Comparison of ENCODE assay signal across 1 cellular context in the genomic region with DNA sequence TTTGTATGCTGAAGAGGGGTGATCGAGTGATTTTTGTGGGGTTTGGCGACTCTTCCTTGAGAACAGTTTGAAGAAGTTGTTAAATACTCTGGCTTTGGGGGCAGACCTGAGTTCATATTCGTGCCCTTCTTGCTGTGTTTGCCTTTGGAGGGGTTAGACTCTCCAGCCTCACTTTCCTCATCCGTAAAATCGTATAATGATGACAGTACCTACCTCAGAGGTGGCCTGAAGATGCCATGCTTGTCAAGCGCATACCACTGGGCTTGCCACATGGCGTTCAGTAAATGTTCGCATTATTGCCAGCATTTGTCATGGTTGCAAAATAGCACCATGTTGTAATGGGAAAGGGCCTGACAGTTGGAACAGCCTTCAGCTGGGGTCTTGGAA.
A peak's percentile ranks its signal among the peaks of the same experiment; 100 is the strongest.
TF ChIP-seq lines count a peak whose summit lies in the region.

No MANE protein-coding gene starts in this region.

TF ChIP-seq in K562, 482 proteins besides CTCF, POLR2A, EP300 and RAD21 (continued from another document):
- TF ChIP-seq STAT5A (IDR thresholded peaks at IDR 0.05; ENCODE audit: borderline replicate concordance, low read length) (no peak), ZNF644 (tag; IDR thresholded peaks at IDR 0.05; ENCODE audit: low read depth) (no peak), CEBPB (tag; IDR thresholded peaks at IDR 0.05) (peak; percentile 51), KDM4B (IDR thresholded peaks at IDR 0.05; ENCODE audit: borderline replicate concordance in 2 of 2, low read depth in 1 of 2) (no peak), KAT7 (CRISPR knock-in tag; IDR thresholded peaks at IDR 0.05; ENCODE audit: borderline replicate concordance) (0 out of 2 replicates have a peak, but pooled peaks have one; percentile 52)
- TF ChIP-seq, protein P1, sequence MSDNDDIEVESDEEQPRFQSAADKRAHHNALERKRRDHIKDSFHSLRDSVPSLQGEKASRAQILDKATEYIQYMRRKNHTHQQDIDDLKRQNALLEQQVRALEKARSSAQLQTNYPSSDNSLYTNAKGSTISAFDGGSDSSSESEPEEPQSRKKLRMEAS (CRISPR knock-in tag; IDR thresholded peaks at IDR 0.05), result peak; percentile 22; the same call in 1 of the 2 replicates
